39 cellular contexts compared by ENCODE assay signal in genomic region chr3:72554689-72555088, GRCh38.
"Had no signal": no experiment of that assay in that cellular context is flagged by ENCODE, and none has a peak within 500 bp of the region (broad histone marks: within the 10 kb centered on the region; RNA-seq: fewer than 3 reads in every experiment).

No MANE protein-coding gene starts in this region.

- H3K9me3 ChIP-seq: adrenal gland, ascending aorta, body of pancreas, breast epithelium had no signal

- H3K27ac ChIP-seq: adrenal gland, ascending aorta, body of pancreas, brain microvascular endothelial cell, breast epithelium, cardiac muscle cell had no signal

- FAIRE-seq: astrocyte, bronchial epithelial cell had no signal

- H3K4me1 ChIP-seq: adrenal gland, ascending aorta, body of pancreas, breast epithelium had no signal

- H3K27me3 ChIP-seq: adrenal gland, ascending aorta, body of pancreas, brain microvascular endothelial cell, breast epithelium, cardiac muscle cell had no signal

- H3K27me3 Mint-ChIP-seq: activated naive CD4-positive, alpha-beta T cell treated with anti-CD3 and anti-CD28 coated beads, Interleukin-2, amount 10 ng/mL, durations not matched to agents 7 days and 5 days; activated naive CD4-positive, alpha-beta T cell treated with anti-CD3 and anti-CD28 coated beads, Interleukin-2, amount 50 U/mL, for 24 hours; activated naive CD8-positive, alpha-beta T cell; activated naive CD8-positive, alpha-beta T cell treated with anti-CD3 and anti-CD28 coated beads for 36 hours; activated naive CD8-positive, alpha-beta T cell treated with anti-CD3 and anti-CD28 coated beads, Interleukin-2, amount 10 ng/mL, durations not matched to agents 7 days and 5 days; activated naive CD8-positive, alpha-beta T cell treated with anti-CD3 and anti-CD28 coated beads, Interleukin-2, amount 50 U/mL, for 24 hours; activated T-cell treated with anti-CD3 and anti-CD28 coated beads, Interleukin-2, amount 50 U/mL, for 24 hours; activated T-helper 17 cell treated with anti-CD3 and anti-CD28 coated beads, Interleukin-2, amount 50 U/mL, for 72 hours; brain had no signal

- H3K27ac Mint-ChIP-seq: activated naive CD4-positive, alpha-beta T cell treated with anti-CD3 and anti-CD28 coated beads for 36 hours; activated naive CD4-positive, alpha-beta T cell treated with anti-CD3 and anti-CD28 coated beads, Interleukin-2, amount 10 ng/mL, durations not matched to agents 7 days and 5 days; activated naive CD4-positive, alpha-beta T cell treated with anti-CD3 and anti-CD28 coated beads, Interleukin-2, amount 50 U/mL, for 24 hours; activated naive CD4-positive, alpha-beta T cell treated with anti-CD3 and anti-CD28 coated beads, Interleukin-2, amount 50 U/mL, for 72 hours; activated naive CD8-positive, alpha-beta T cell; activated naive CD8-positive, alpha-beta T cell treated with anti-CD3 and anti-CD28 coated beads for 36 hours; activated naive CD8-positive, alpha-beta T cell treated with anti-CD3 and anti-CD28 coated beads, Interleukin-2, amount 10 ng/mL, durations not matched to agents 7 days and 5 days; activated naive CD8-positive, alpha-beta T cell treated with anti-CD3 and anti-CD28 coated beads, Interleukin-2, amount 50 U/mL, for 24 hours; activated T-cell treated with anti-CD3 and anti-CD28 coated beads, Interleukin-2, amount 50 U/mL, for 24 hours; activated T-cell treated with anti-CD3 and anti-CD28 coated beads, Interleukin-2, amount 50 U/mL, for 72 hours; activated T-helper 1 cell treated with anti-CD3 and anti-CD28 coated beads, Interleukin-12 subunit alpha, Interleukin-12 subunit beta, Interleukin-2, Interleukin-4 antibody, amounts not matched to agents 30 ng/mL and 10 ng/mL and 1 ng/mL, durations not matched to agents 14 hours and 24 hours and 36 hours; activated T-helper 17 cell treated with anti-CD3 and anti-CD28 coated beads, Interleukin-2, amount 50 U/mL, for 72 hours; activated T-helper 2 cell treated with anti-CD3 and anti-CD28 coated beads, Interferon-gamma antibody, Interleukin-2, Interleukin-4, amounts not matched to agents 10 μg/mL and 5 μg/mL and 100 μg/mL, durations not matched to agents 14 hours and 24 hours and 36 hours; brain had no signal

- DNase-seq: activated effector memory CD4-positive, alpha-beta T cell treated with anti-CD3 and anti-CD28 coated beads, Interleukin-2, amount 50 U/mL, for 16 hours; activated effector memory CD4-positive, alpha-beta T cell treated with Interleukin-2 at 50 U/mL for 16 hours; activated gamma-delta T cell; activated gamma-delta T cell treated with Interleukin-2 at 50 U/mL for 16 hours; activated naive CD4-positive, alpha-beta T cell; activated naive CD4-positive, alpha-beta T cell treated with anti-CD3 and anti-CD28 coated beads for 36 hours; activated naive CD4-positive, alpha-beta T cell treated with anti-CD3 and anti-CD28 coated beads, Interleukin-2, amount 10 ng/mL, durations not matched to agents 7 days and 5 days; activated naive CD4-positive, alpha-beta T cell treated with anti-CD3 and anti-CD28 coated beads, Interleukin-2, amount 50 U/mL, for 16 hours; activated naive CD4-positive, alpha-beta T cell treated with Interleukin-2 at 50 U/mL for 16 hours; activated naive CD8-positive, alpha-beta T cell treated with anti-CD3 and anti-CD28 coated beads for 36 hours; activated naive CD8-positive, alpha-beta T cell treated with anti-CD3 and anti-CD28 coated beads, Interleukin-2, amount 10 ng/mL, durations not matched to agents 7 days and 5 days; activated naive CD8-positive, alpha-beta T cell treated with anti-CD3 and anti-CD28 coated beads, Interleukin-2, amount 50 U/mL, for 24 hours; activated T-cell treated with anti-CD3 and anti-CD28 coated beads, Interleukin-2, amount 50 U/mL, for 24 hours; activated T-cell treated with anti-CD3 and anti-CD28 coated beads, Interleukin-2, amount 50 U/mL, for 4 hours; activated T-cell treated with anti-CD3 and anti-CD28 coated beads, Interleukin-2, amount 50 U/mL, for 48 hours; activated T-cell treated with anti-CD3 and anti-CD28 coated beads, Interleukin-2, amount 50 U/mL, for 72 hours; adrenal gland; amniotic stem cell; amygdala; anterior cingulate cortex; aorta; body of pancreas; brain microvascular endothelial cell; caudate nucleus; central memory CD4-positive, alpha-beta T cell; cerebellar nuclear complex had no signal

- H3K4me3 Mint-ChIP-seq: activated naive CD4-positive, alpha-beta T cell treated with anti-CD3 and anti-CD28 coated beads for 36 hours; activated naive CD4-positive, alpha-beta T cell treated with anti-CD3 and anti-CD28 coated beads, Interleukin-2, amount 10 ng/mL, durations not matched to agents 7 days and 5 days; activated naive CD4-positive, alpha-beta T cell treated with anti-CD3 and anti-CD28 coated beads, Interleukin-2, amount 50 U/mL, for 24 hours; activated naive CD8-positive, alpha-beta T cell; activated naive CD8-positive, alpha-beta T cell treated with anti-CD3 and anti-CD28 coated beads for 36 hours; activated naive CD8-positive, alpha-beta T cell treated with anti-CD3 and anti-CD28 coated beads, Interleukin-2, amount 10 ng/mL, durations not matched to agents 7 days and 5 days; activated naive CD8-positive, alpha-beta T cell treated with anti-CD3 and anti-CD28 coated beads, Interleukin-2, amount 50 U/mL, for 24 hours; activated T-cell treated with anti-CD3 and anti-CD28 coated beads, Interleukin-2, amount 50 U/mL, for 24 hours; activated T-cell treated with anti-CD3 and anti-CD28 coated beads, Interleukin-2, amount 50 U/mL, for 4 hours; activated T-cell treated with anti-CD3 and anti-CD28 coated beads, Interleukin-2, amount 50 U/mL, for 72 hours; activated T-helper 1 cell treated with anti-CD3 and anti-CD28 coated beads, Interleukin-12 subunit alpha, Interleukin-12 subunit beta, Interleukin-2, Interleukin-4 antibody, amounts not matched to agents 30 ng/mL and 10 ng/mL and 1 ng/mL, durations not matched to agents 14 hours and 24 hours and 36 hours; activated T-helper 17 cell treated with anti-CD3 and anti-CD28 coated beads, Interleukin-2, amount 50 U/mL, for 72 hours; brain; central memory CD8-positive, alpha-beta T cell had no signal

- H3K4me3 ChIP-seq: adrenal gland, ascending aorta, body of pancreas, breast epithelium, cardiac muscle cell had no signal

- H3K4me1 Mint-ChIP-seq: brain had no signal

- ATAC-seq: activated naive CD4-positive, alpha-beta T cell treated with anti-CD3 and anti-CD28 coated beads, Interleukin-2, amount 50 U/mL, for 72 hours; activated naive CD8-positive, alpha-beta T cell treated with anti-CD3 and anti-CD28 coated beads, Interleukin-2, amount 50 U/mL, for 24 hours; activated T-cell treated with anti-CD3 and anti-CD28 coated beads, Interleukin-2, amount 50 U/mL, for 4 hours; activated T-cell treated with anti-CD3 and anti-CD28 coated beads, Interleukin-2, amount 50 U/mL, for 72 hours; activated T-helper 17 cell treated with anti-CD3 and anti-CD28 coated beads, Interleukin-2, amount 50 U/mL, for 72 hours; body of pancreas had no signal

- H3K9me3 Mint-ChIP-seq: central memory CD8-positive, alpha-beta T cell had no signal

- H3K36me3 Mint-ChIP-seq: activated naive CD4-positive, alpha-beta T cell treated with anti-CD3 and anti-CD28 coated beads, Interleukin-2, amount 10 ng/mL, durations not matched to agents 7 days and 5 days had no signal

- H3K36me3 ChIP-seq: adrenal gland, ascending aorta, brain microvascular endothelial cell, breast epithelium, cardiac muscle cell had no signal
